In genomic region chr18:60865801-60866200, GRCh38 we compare ENCODE assay signal across 16 cellular contexts.
DNase-seq lines count a peak whose midpoint lies in the region; ATAC-seq and TF ChIP-seq lines count a peak whose summit lies in the region.
"Had no signal": no experiment of that assay in that cellular context is flagged by ENCODE, and none has a peak within 500 bp of the region (broad histone marks: within the 10 kb centered on the region; RNA-seq: fewer than 3 reads in every experiment).

No MANE protein-coding gene starts in this region.

- no peak overlapping the region for H3K27ac Mint-ChIP-seq in activated T-helper 2 cell treated with anti-CD3 and anti-CD28 coated beads, Interferon-gamma antibody, Interleukin-2, Interleukin-4, amounts not matched to agents 10 μg/mL and 5 μg/mL and 100 μg/mL, durations not matched to agents 14 hours and 24 hours and 36 hours
- H3K27ac Mint-ChIP-seq: CD4-positive, alpha-beta memory T cell; HFFc6; IgD-negative memory B cell had no signal

- no peak overlapping the region for H3K4me3 Mint-ChIP-seq in activated T-helper 2 cell treated with anti-CD3 and anti-CD28 coated beads, Interferon-gamma antibody, Interleukin-2, Interleukin-4, amounts not matched to agents 10 μg/mL and 5 μg/mL and 100 μg/mL, durations not matched to agents 14 hours and 24 hours and 36 hours (ENCODE audit: low read depth)
- H3K4me3 Mint-ChIP-seq: CD4-positive, alpha-beta memory T cell; HFFc6; IgD-negative memory B cell had no signal

- no peaks in the 10 kb centered on the region for H3K9me3 Mint-ChIP-seq in activated T-helper 2 cell treated with anti-CD3 and anti-CD28 coated beads, Interferon-gamma antibody, Interleukin-2, Interleukin-4, amounts not matched to agents 10 μg/mL and 5 μg/mL and 100 μg/mL, durations not matched to agents 14 hours and 24 hours and 36 hours

- TF ChIP-seq CTCF in choroid plexus epithelial cell (conservative IDR thresholded peaks at IDR 0.05; ENCODE audit: low read depth, low read length) = no peak
- no peak for TF ChIP-seq CTCF in fibroblast of pulmonary artery (IDR thresholded peaks at IDR 0.05; ENCODE audit: low read length, missing control alignments)

- no peaks in the 10 kb centered on the region for H3K4me1 Mint-ChIP-seq in activated T-helper 2 cell treated with anti-CD3 and anti-CD28 coated beads, Interferon-gamma antibody, Interleukin-2, Interleukin-4, amounts not matched to agents 10 μg/mL and 5 μg/mL and 100 μg/mL, durations not matched to agents 14 hours and 24 hours and 36 hours (ENCODE audit: low read depth)
- H3K4me1 Mint-ChIP-seq: CD4-positive, alpha-beta memory T cell; IgD-negative memory B cell had no signal

- intact Hi-C loops in activated T-helper 2 cell treated with anti-CD3 and anti-CD28 coated beads, Interferon-gamma antibody, Interleukin-2, Interleukin-4, amounts not matched to agents 10 μg/mL and 5 μg/mL and 100 μg/mL, durations not matched to agents 14 hours and 24 hours and 36 hours (cut with micrococcal nuclease) = no loop called here

- H3K36me3 Mint-ChIP-seq in activated T-helper 2 cell treated with anti-CD3 and anti-CD28 coated beads, Interferon-gamma antibody, Interleukin-2, Interleukin-4, amounts not matched to agents 10 μg/mL and 5 μg/mL and 100 μg/mL, durations not matched to agents 14 hours and 24 hours and 36 hours (ENCODE audit: low read depth) = no peaks in the 10 kb centered on the region
- H3K36me3 Mint-ChIP-seq: CD4-positive, alpha-beta memory T cell; IgD-negative memory B cell had no signal

- no peak overlapping the region for H3K4me3 ChIP-seq in choroid plexus epithelial cell (ENCODE audit: low read depth, low read length)
- no peak overlapping the region for H3K4me3 ChIP-seq in fibroblast of pulmonary artery (replicated peaks; ENCODE audit: low read depth, low read length)

- DNase-seq in NCI-H69 (lab: John Stamatoyannopoulos, UW) (peak; percentile 26), choroid plexus epithelial cell (ENCODE audit: low read depth) (peak; percentile 33), fibroblast of pulmonary artery (ENCODE audit: low read depth) (peak; percentile 2), pulmonary artery endothelial cell (ENCODE audit: low read depth, low spot score) (peak; percentile 13), AML-193 (lab: John Stamatoyannopoulos, UW) (no peak)
- DNase-seq in activated T-helper 2 cell treated with anti-CD3 and anti-CD28 coated beads, Interferon-gamma antibody, Interleukin-2, Interleukin-4, amounts not matched to agents 10 μg/mL and 5 μg/mL and 100 μg/mL, durations not matched to agents 14 hours and 24 hours and 36 hours (ENCODE audit: low spot score) = no peak
- DNase-seq: ACHN; BE2C; CD4-positive, alpha-beta memory T cell; DMS153; DMS79 treated with DMSO at 0.1 percent for 48 hours; EL; HCEC 1CT; HFFc6 had no signal

- H3K27me3 Mint-ChIP-seq in activated T-helper 2 cell treated with anti-CD3 and anti-CD28 coated beads, Interferon-gamma antibody, Interleukin-2, Interleukin-4, amounts not matched to agents 10 μg/mL and 5 μg/mL and 100 μg/mL, durations not matched to agents 14 hours and 24 hours and 36 hours (ENCODE audit: low read depth) = no peaks in the 10 kb centered on the region
- H3K27me3 Mint-ChIP-seq: CD4-positive, alpha-beta memory T cell; IgD-negative memory B cell had no signal

- ATAC-seq in GM21423 (IDR thresholded peaks at IDR 0.05; ENCODE audit: unreplicated experiment) = no peak

Comparison
In these comparisons a context has a peak if more than half of its experiments do, and no peak if none do; other contexts are left out.
1. DNase-seq: peak in NCI-H69 (single experiment), choroid plexus epithelial cell (single experiment), fibroblast of pulmonary artery (single experiment) and pulmonary artery endothelial cell (single experiment); none in activated T-helper 2 cell treated with anti-CD3 and anti-CD28 coated beads, Interferon-gamma antibody, Interleukin-2, Interleukin-4, amounts not matched to agents 10 μg/mL and 5 μg/mL and 100 μg/mL, durations not matched to agents 14 hours and 24 hours and 36 hours (single experiment) and AML-193 (0 of 2).